In the genomic region with DNA sequence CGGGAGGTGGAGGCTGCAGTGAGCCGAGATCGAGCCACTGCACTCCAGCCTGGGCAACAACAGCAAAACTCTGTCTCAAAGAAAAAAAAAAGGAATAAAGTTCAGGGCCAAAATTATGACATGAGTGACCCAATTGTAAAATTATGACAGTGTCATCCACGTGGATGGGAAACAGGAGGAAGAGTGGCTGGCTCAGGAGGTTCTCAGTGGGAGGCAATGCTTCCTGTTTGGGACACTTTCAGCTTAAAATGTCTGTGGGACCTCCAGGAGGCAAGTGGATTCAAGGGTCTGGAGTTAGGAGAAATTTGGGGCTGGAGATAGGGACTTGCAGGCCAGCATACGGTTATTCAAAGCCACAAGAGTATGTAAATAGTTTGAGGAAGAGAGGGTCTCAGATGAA, we compare ENCODE assay signal across 11 cellular contexts. TPM values are rescaled to one million over a fixed set of nuclear protein-coding genes. Genes with fewer than 3 reads are reported as not detected.
"Had no signal": no experiment of that assay in that cellular context is flagged by ENCODE, and none has a peak within 500 bp of the region (broad histone marks: within the 10 kb centered on the region; RNA-seq: fewer than 3 reads in every experiment).

No MANE protein-coding gene starts in this region.

- H3K4me3 ChIP-seq: ascending aorta, esophagus squamous epithelium, skin epidermis, tibial artery had no signal

- H3K9me3 Mint-ChIP-seq: activated CD4-positive, alpha-beta memory T cell treated with anti-CD3 and anti-CD28 coated beads for 36 hours; immature natural killer cell had no signal

- H3K4me1 Mint-ChIP-seq: immature natural killer cell, T-helper 17 cell had no signal

- H3K27me3 ChIP-seq: ascending aorta, esophagus squamous epithelium, tibial artery had no signal

- H3K36me3 ChIP-seq: ascending aorta, esophagus squamous epithelium, tibial artery had no signal

- H3K4me3 Mint-ChIP-seq: activated CD4-positive, alpha-beta memory T cell treated with anti-CD3 and anti-CD28 coated beads for 36 hours; immature natural killer cell; T-helper 17 cell had no signal

- H3K27ac ChIP-seq: ascending aorta, esophagus squamous epithelium, tibial artery had no signal

- H3K27ac Mint-ChIP-seq: activated CD4-positive, alpha-beta memory T cell treated with anti-CD3 and anti-CD28 coated beads for 36 hours; T-helper 17 cell had no signal

- DNase-seq: activated CD4-positive, alpha-beta memory T cell treated with anti-CD3 and anti-CD28 coated beads for 36 hours; activated CD4-positive, CD25-positive, alpha-beta regulatory T cell treated with anti-CD3 and anti-CD28 coated beads, Interleukin-2, amount 50 U/mL, for 72 hours; activated naive CD4-positive, alpha-beta T cell; esophagus squamous epithelium; glutamatergic neuron; immature natural killer cell; mammary epithelial cell; T-helper 17 cell; tibial artery had no signal

- H3K9me3 ChIP-seq: ascending aorta, esophagus squamous epithelium, tibial artery had no signal

- H3K27me3 Mint-ChIP-seq: activated CD4-positive, alpha-beta memory T cell treated with anti-CD3 and anti-CD28 coated beads for 36 hours; T-helper 17 cell had no signal

- H3K4me1 ChIP-seq: ascending aorta, esophagus squamous epithelium, tibial artery had no signal

- ATAC-seq: T-helper 17 cell had no signal

- H3K36me3 Mint-ChIP-seq: activated CD4-positive, alpha-beta memory T cell treated with anti-CD3 and anti-CD28 coated beads for 36 hours; immature natural killer cell had no signal

RNA-seq across cellular contexts. Expression of gene STX1B, which starts 14.9 kb away (rescaled TPM):
- polyA plus RNA-seq: immature natural killer cell had no signal

RNA-seq across cellular contexts. Expression of gene HSD3B7, which starts 40.3 kb away (rescaled TPM):
- polyA plus RNA-seq: immature natural killer cell had no signal
